In genomic region chr16:28930652-28931051, GRCh38 we compare ENCODE assay signal across 13 cellular contexts. TPM values are rescaled to one million over a fixed set of nuclear protein-coding genes. Genes with fewer than 3 reads are reported as not detected.
A peak's percentile ranks its signal among the peaks of the same experiment; 100 is the strongest.
DNase-seq lines count a peak whose midpoint lies in the region; ATAC-seq, FAIRE-seq and TF ChIP-seq lines count a peak whose summit lies in the region.
"Had no signal": no experiment of that assay in that cellular context is flagged by ENCODE, and none has a peak within 500 bp of the region (broad histone marks: within the 10 kb centered on the region; RNA-seq: fewer than 3 reads in every experiment).

No MANE protein-coding gene starts in this region.

- H3K9me3 Mint-ChIP-seq in CD8-positive, alpha-beta T cell, result no peaks in the 10 kb centered on the region
- no peaks in the 10 kb centered on the region for H3K9me3 Mint-ChIP-seq in memory B cell
- H3K9me3 Mint-ChIP-seq in activated T-helper 1 cell treated with anti-CD3 and anti-CD28 coated beads, Interleukin-12 subunit alpha, Interleukin-12 subunit beta, Interleukin-2, Interleukin-4 antibody, amounts not matched to agents 30 ng/mL and 10 ng/mL and 1 ng/mL, durations not matched to agents 14 hours and 24 hours and 36 hours, result no peaks in the 10 kb centered on the region

- WGBS in smooth muscle cell (ENCODE audit: low lambda C conversion rate), result 64% methylated on average over 3 of the region's 3 CpGs

- no peaks in the 10 kb centered on the region for H4K20me1 ChIP-seq in OCI-LY3 (ENCODE audit: insufficient read depth, low read length)
- H4K20me1 ChIP-seq in smooth muscle cell (ENCODE audit: low read depth), result no peaks in the 10 kb centered on the region

- H3K4me3 Mint-ChIP-seq in CD8-positive, alpha-beta T cell, result peak overlapping the region; percentile 5
- H3K4me3 Mint-ChIP-seq in memory B cell, result peak overlapping the region; percentile 96
- H3K4me3 Mint-ChIP-seq in activated T-helper 1 cell treated with anti-CD3 and anti-CD28 coated beads, Interleukin-12 subunit alpha, Interleukin-12 subunit beta, Interleukin-2, Interleukin-4 antibody, amounts not matched to agents 30 ng/mL and 10 ng/mL and 1 ng/mL, durations not matched to agents 14 hours and 24 hours and 36 hours, result no peak overlapping the region

- ATAC-seq in CD8-positive, alpha-beta T cell, result no peak
- peak; percentile 82 for ATAC-seq in memory B cell (ENCODE audit: low read depth)
- ATAC-seq in HG03025 (IDR thresholded peaks at IDR 0.05; ENCODE audit: low FRiP score, unreplicated experiment), result no peak
- ATAC-seq in GM21786 (IDR thresholded peaks at IDR 0.05; ENCODE audit: unreplicated experiment), result no peak

- H3K79me2 ChIP-seq in OCI-LY3 (ENCODE audit: low read length) (no peaks in the 10 kb centered on the region), smooth muscle cell (ENCODE audit: low read depth) (no peaks in the 10 kb centered on the region)

- H3K27ac ChIP-seq in CD8-positive, alpha-beta T cell (ENCODE audit: low read depth, low read length), result no peak overlapping the region
- H3K27ac ChIP-seq in OCI-LY3 (ENCODE audit: low read length) (peak overlapping the region; percentile 83), smooth muscle cell (ENCODE audit: low read depth) (no peak overlapping the region)

- H3K4me1 ChIP-seq in CD8-positive, alpha-beta T cell (ENCODE audit: insufficient read depth, low read length), result peaks cover 17% of the 10 kb centered on the region
- peaks cover 20% of the 10 kb centered on the region for H3K4me1 ChIP-seq in OCI-LY3 (ENCODE audit: low read length)
- peaks cover 6% of the 10 kb centered on the region for H3K4me1 ChIP-seq in smooth muscle cell (ENCODE audit: low read depth)

- peak overlapping the region; percentile 49 for H3K9ac ChIP-seq in OCI-LY3 (ENCODE audit: low read length)
- H3K9ac ChIP-seq in smooth muscle cell (ENCODE audit: low read depth), result no peak overlapping the region

- peaks cover 3% of the 10 kb centered on the region for H3K36me3 Mint-ChIP-seq in CD8-positive, alpha-beta T cell
- peaks cover 13% of the 10 kb centered on the region for H3K36me3 Mint-ChIP-seq in memory B cell
- H3K36me3 Mint-ChIP-seq in activated T-helper 1 cell treated with anti-CD3 and anti-CD28 coated beads, Interleukin-12 subunit alpha, Interleukin-12 subunit beta, Interleukin-2, Interleukin-4 antibody, amounts not matched to agents 30 ng/mL and 10 ng/mL and 1 ng/mL, durations not matched to agents 14 hours and 24 hours and 36 hours (ENCODE audit: low read depth), result peaks cover 2% of the 10 kb centered on the region

- H3K4me3 ChIP-seq in CD8-positive, alpha-beta T cell (ENCODE audit: low read depth, low read length), result no peak overlapping the region
- H3K4me3 ChIP-seq in OCI-LY3 (ENCODE audit: low read length) (peak overlapping the region; percentile 16; the same call in 1 of the 2 replicates), smooth muscle cell (no peak overlapping the region)
- H3K4me3 ChIP-seq: tibial nerve had no signal

- H3K27me3 ChIP-seq in CD8-positive, alpha-beta T cell (ENCODE audit: insufficient read depth, low read length), result no peaks in the 10 kb centered on the region
- no peaks in the 10 kb centered on the region for H3K27me3 ChIP-seq in OCI-LY3 (ENCODE audit: low read depth, low read length)
- no peaks in the 10 kb centered on the region for H3K27me3 ChIP-seq in smooth muscle cell (ENCODE audit: low read depth)
- H3K27me3 ChIP-seq: tibial nerve had no signal

- H2AFZ ChIP-seq in OCI-LY3 (ENCODE audit: low read depth, low read length), result peak overlapping the region; percentile 69
- no peak overlapping the region for H2AFZ ChIP-seq in smooth muscle cell (ENCODE audit: low read depth)

- H3K36me3 ChIP-seq in CD8-positive, alpha-beta T cell (ENCODE audit: insufficient read depth, low read length), result no peaks in the 10 kb centered on the region
- H3K36me3 ChIP-seq in OCI-LY3 (replicated peaks; ENCODE audit: low read depth, low read length) (no peaks in the 10 kb centered on the region), smooth muscle cell (ENCODE audit: low read depth) (no peaks in the 10 kb centered on the region)
- H3K36me3 ChIP-seq: tibial nerve had no signal

- no peaks in the 10 kb centered on the region for H3K9me3 ChIP-seq in CD8-positive, alpha-beta T cell (ENCODE audit: low read length)
- H3K9me3 ChIP-seq in OCI-LY3 (ENCODE audit: insufficient read depth, low read length) (no peaks in the 10 kb centered on the region), smooth muscle cell (replicated peaks; ENCODE audit: low read depth) (no peaks in the 10 kb centered on the region)
- H3K9me3 ChIP-seq: tibial nerve had no signal

- H3K27me3 Mint-ChIP-seq in CD8-positive, alpha-beta T cell (ENCODE audit: low read depth), result no peaks in the 10 kb centered on the region
- no peaks in the 10 kb centered on the region for H3K27me3 Mint-ChIP-seq in memory B cell
- no peaks in the 10 kb centered on the region for H3K27me3 Mint-ChIP-seq in activated T-helper 1 cell treated with anti-CD3 and anti-CD28 coated beads, Interleukin-12 subunit alpha, Interleukin-12 subunit beta, Interleukin-2, Interleukin-4 antibody, amounts not matched to agents 30 ng/mL and 10 ng/mL and 1 ng/mL, durations not matched to agents 14 hours and 24 hours and 36 hours (ENCODE audit: insufficient read depth)

- DNase-seq in CD8-positive, alpha-beta T cell, result no peak
- DNase-seq in GM19239 (ENCODE audit: insufficient read length, low spot score) (no peak), memory B cell (ENCODE audit: low spot score in 2 of 2) (peak; percentile 37 to 38), smooth muscle cell (lab: John Stamatoyannopoulos, UW; ENCODE audit: unreplicated experiment) (no peak)
- no peak for DNase-seq in activated T-helper 1 cell treated with anti-CD3 and anti-CD28 coated beads, Interleukin-12 subunit alpha, Interleukin-12 subunit beta, Interleukin-2, Interleukin-4 antibody, amounts not matched to agents 30 ng/mL and 10 ng/mL and 1 ng/mL, durations not matched to agents 14 hours and 24 hours and 36 hours (ENCODE audit: low spot score)
- DNase-seq: activated CD8-positive, alpha-beta memory T cell treated with anti-CD3 and anti-CD28 coated beads for 24 hours; NCI-H1417 treated with DMSO at 0.1 percent for 48 hours; RPMI8226 had no signal

- POLR2A ChIA-PET in CD8-positive, alpha-beta T cell (lab: Charles Lee), result no interaction called here

- no peak for TF ChIP-seq CTCF in CD8-positive, alpha-beta T cell (IDR thresholded peaks at IDR 0.05)
- TF ChIP-seq CTCF in OCI-LY3 (IDR thresholded peaks at IDR 0.05; ENCODE audit: low read depth, low read length) (no peak), smooth muscle cell (IDR thresholded peaks at IDR 0.05; ENCODE audit: borderline replicate concordance, insufficient read depth, poor library complexity, severe bottlenecking) (no peak)

- CTCF ChIA-PET in CD8-positive, alpha-beta T cell (lab: Charles Lee), result interaction anchor here (2.7 kb wide), 1 partner anchor 15 kb away, joined by 11 read pairs; no protein-coding TSS in a partner anchor

- peaks cover 25% of the 10 kb centered on the region for H3K4me1 Mint-ChIP-seq in CD8-positive, alpha-beta T cell (ENCODE audit: low read depth)
- H3K4me1 Mint-ChIP-seq in memory B cell, result peaks cover 45% of the 10 kb centered on the region
- H3K4me1 Mint-ChIP-seq in activated T-helper 1 cell treated with anti-CD3 and anti-CD28 coated beads, Interleukin-12 subunit alpha, Interleukin-12 subunit beta, Interleukin-2, Interleukin-4 antibody, amounts not matched to agents 30 ng/mL and 10 ng/mL and 1 ng/mL, durations not matched to agents 14 hours and 24 hours and 36 hours (ENCODE audit: low read depth), result peaks cover 15% of the 10 kb centered on the region

- intact Hi-C loops in CD8-positive, alpha-beta T cell (cut with DNase I, micrococcal nuclease), result no loop called here
- intact Hi-C loops in activated T-helper 1 cell treated with anti-CD3 and anti-CD28 coated beads, Interleukin-12 subunit alpha, Interleukin-12 subunit beta, Interleukin-2, Interleukin-4 antibody, amounts not matched to agents 30 ng/mL and 10 ng/mL and 1 ng/mL, durations not matched to agents 14 hours and 24 hours and 36 hours (cut with micrococcal nuclease), result no loop called here

- peak overlapping the region; percentile 69 for H3K27ac Mint-ChIP-seq in CD8-positive, alpha-beta T cell
- peak overlapping the region; percentile 91 for H3K27ac Mint-ChIP-seq in memory B cell
- no peak overlapping the region for H3K27ac Mint-ChIP-seq in activated T-helper 1 cell treated with anti-CD3 and anti-CD28 coated beads, Interleukin-12 subunit alpha, Interleukin-12 subunit beta, Interleukin-2, Interleukin-4 antibody, amounts not matched to agents 30 ng/mL and 10 ng/mL and 1 ng/mL, durations not matched to agents 14 hours and 24 hours and 36 hours

- H3F3A ChIP-seq in smooth muscle cell (ENCODE audit: low read depth), result peaks cover 2% of the 10 kb centered on the region

- FAIRE-seq in GM19239 (lab: Jason Lieb, UNC), result peak; percentile 82

- peak overlapping the region; percentile 66 for H3K4me2 ChIP-seq in OCI-LY3 (ENCODE audit: low read length)
- H3K4me2 ChIP-seq in smooth muscle cell, result no peak overlapping the region

RNA-seq across cellular contexts. Expression of gene CD19, which starts 1.1 kb away (rescaled TPM):
- 1 to 10 TPM; 1.1 to 1.8 TPM for total RNA-seq in CD8-positive, alpha-beta T cell
- total RNA-seq in smooth muscle cell, result not detected in 2 replicates
- polyA plus RNA-seq in smooth muscle cell, result not detected in 2 replicates
- not detected in 2 replicates for total RNA-seq in activated T-helper 1 cell treated with anti-CD3 and anti-CD28 coated beads, Interleukin-12 subunit alpha, Interleukin-12 subunit beta, Interleukin-2, Interleukin-4 antibody, amounts not matched to agents 30 ng/mL and 10 ng/mL and 1 ng/mL, durations not matched to agents 14 hours and 24 hours and 36 hours
- total RNA-seq: Daoy had no signal

RNA-seq across cellular contexts. Expression of gene RABEP2, which starts 5.6 kb away (rescaled TPM):
- total RNA-seq in CD8-positive, alpha-beta T cell, result 10 to 100 TPM; 26.5 to 29.0 TPM
- 9.2 and 16.6 TPM in 2 replicates for total RNA-seq in smooth muscle cell
- 14.5 and 14.7 TPM in 2 replicates for polyA plus RNA-seq in smooth muscle cell
- total RNA-seq in activated T-helper 1 cell treated with anti-CD3 and anti-CD28 coated beads, Interleukin-12 subunit alpha, Interleukin-12 subunit beta, Interleukin-2, Interleukin-4 antibody, amounts not matched to agents 30 ng/mL and 10 ng/mL and 1 ng/mL, durations not matched to agents 14 hours and 24 hours and 36 hours, result 18.3 and 21.1 TPM in 2 replicates

RNA-seq across cellular contexts. Expression of gene NFATC2IP, which starts 20.1 kb away (rescaled TPM):
- total RNA-seq in CD8-positive, alpha-beta T cell, result 10 to 100 TPM; 45.8 to 52.5 TPM
- 9.7 and 19.0 TPM in 2 replicates for total RNA-seq in smooth muscle cell
- 13.1 and 15.2 TPM in 2 replicates for polyA plus RNA-seq in smooth muscle cell
- 110 and 111 TPM in 2 replicates for total RNA-seq in activated T-helper 1 cell treated with anti-CD3 and anti-CD28 coated beads, Interleukin-12 subunit alpha, Interleukin-12 subunit beta, Interleukin-2, Interleukin-4 antibody, amounts not matched to agents 30 ng/mL and 10 ng/mL and 1 ng/mL, durations not matched to agents 14 hours and 24 hours and 36 hours

RNA-seq across cellular contexts. Expression of gene SPNS1, which starts 43.9 kb away (rescaled TPM):
- total RNA-seq in CD8-positive, alpha-beta T cell, result 10 to 100 TPM; 31.7 to 31.8 TPM
- total RNA-seq in smooth muscle cell, result 28.6 and 29.8 TPM in 2 replicates
- 109 and 113 TPM in 2 replicates for polyA plus RNA-seq in smooth muscle cell
- 21.2 and 26.9 TPM in 2 replicates for total RNA-seq in activated T-helper 1 cell treated with anti-CD3 and anti-CD28 coated beads, Interleukin-12 subunit alpha, Interleukin-12 subunit beta, Interleukin-2, Interleukin-4 antibody, amounts not matched to agents 30 ng/mL and 10 ng/mL and 1 ng/mL, durations not matched to agents 14 hours and 24 hours and 36 hours

RNA-seq across cellular contexts. Expression of gene ATP2A1, which starts 52.4 kb away (rescaled TPM):
- total RNA-seq in CD8-positive, alpha-beta T cell, result under 1 TPM; 0.24 to 0.97 TPM
- 0.09 and 0.36 TPM in 2 replicates for total RNA-seq in smooth muscle cell
- polyA plus RNA-seq in smooth muscle cell, result 0.87 and 1.2 TPM in 2 replicates
- 2.6 and 3.3 TPM in 2 replicates for total RNA-seq in activated T-helper 1 cell treated with anti-CD3 and anti-CD28 coated beads, Interleukin-12 subunit alpha, Interleukin-12 subunit beta, Interleukin-2, Interleukin-4 antibody, amounts not matched to agents 30 ng/mL and 10 ng/mL and 1 ng/mL, durations not matched to agents 14 hours and 24 hours and 36 hours
- total RNA-seq: Daoy had no signal

Comparison
In these comparisons a context has a peak if more than half of its experiments do, and no peak if none do; other contexts are left out.
1. DNase-seq: peak in memory B cell (2 of 2); none in CD8-positive, alpha-beta T cell (0 of 7), GM19239 (single experiment), smooth muscle cell (single experiment) and activated T-helper 1 cell treated with anti-CD3 and anti-CD28 coated beads, Interleukin-12 subunit alpha, Interleukin-12 subunit beta, Interleukin-2, Interleukin-4 antibody, amounts not matched to agents 30 ng/mL and 10 ng/mL and 1 ng/mL, durations not matched to agents 14 hours and 24 hours and 36 hours (single experiment).